9 cellular contexts compared by ENCODE assay signal in genomic region chr15:39919740-39920509, GRCh38. TPM values are rescaled to one million over a fixed set of nuclear protein-coding genes. Genes with fewer than 3 reads are reported as not detected.
DNase-seq lines count a peak whose midpoint lies in the region; ATAC-seq, FAIRE-seq and TF ChIP-seq lines count a peak whose summit lies in the region.
"Had no signal": no experiment of that assay in that cellular context is flagged by ENCODE, and none has a peak within 500 bp of the region (broad histone marks: within the 10 kb centered on the region; RNA-seq: fewer than 3 reads in every experiment).

Gene GPR176, minus strand, starts transcription at chr15:39920266. Its CDS starts 240 bp downstream, at chr15:39920026.

- H3K27me3 ChIP-seq in K562 (ENCODE audit: control insufficient read depth in 2 of 2, insufficient read depth in 2 of 2, low read length in 2 of 2) (no peaks in the 10 kb centered on the region), right cardiac atrium (ENCODE audit: control insufficient read depth, insufficient read depth) (no peaks in the 10 kb centered on the region), prostate gland (replicated peaks; ENCODE audit: insufficient read depth) (no peaks in the 10 kb centered on the region)

- no peaks in the 10 kb centered on the region for H3K9me1 ChIP-seq in K562 (ENCODE audit: control insufficient read depth, insufficient read depth, low read length)

- POLR2A ChIA-PET in K562 (lab: Yijun Ruan, JAX): interaction anchor here (0.7 kb wide), 2 partner anchors 12 to 109 kb away, joined by 3 to 4 read pairs; no protein-coding TSS in a partner anchor

- H3K4me1 ChIP-seq in K562 (replicated peaks in 1 of 2; ENCODE audit: control insufficient read depth in 2 of 2, insufficient read depth in 2 of 2, low read length in 2 of 2): peaks cover 6 to 18% of the 10 kb centered on the region in 2 experiments; a peak in 4 of 5 replicates
- H3K4me1 ChIP-seq in right cardiac atrium (ENCODE audit: control insufficient read depth, insufficient read depth, low read length): no peaks in the 10 kb centered on the region
- H3K4me1 ChIP-seq in prostate gland (replicated peaks): no peaks in the 10 kb centered on the region

- intact Hi-C loops in K562 (cut with micrococcal nuclease) (no loop called here), right cardiac atrium (cut with DNase I) (no loop called here), prostate gland (cut with DNase I) (loop anchor here (2.0 kb wide), 1 partner anchor 15 kb away; the partner anchor contains the start of gene EIF2AK4)

- H3K27ac ChIP-seq in K562 (ENCODE audit: extremely low read depth, low read depth, low read length) (peak within 1 kb of the TSS; percentile 80), right cardiac atrium (ENCODE audit: low read length) (peak within 1 kb of the TSS; percentile 14), prostate gland (peak within 1 kb of the TSS; percentile 78 to 80)

- H3K36me3 ChIP-seq in K562 (ENCODE audit: control insufficient read depth, insufficient read depth, low read length) (no peaks in the 10 kb centered on the region), prostate gland (no peaks in the 10 kb centered on the region)

- WGBS in K562 (ENCODE audit: insufficient coverage, low coverage, missing lambda C conversion rate): 93% methylated on average over 24 of the region's 84 CpGs
- under 1% methylated on average over 82 of the region's 84 CpGs for WGBS in right cardiac atrium
- 2% methylated on average over 55 of the region's 84 CpGs for WGBS in prostate gland

- BruUV-seq in K562 (replicated peaks; lab: Mats Ljungman, UMichigan): no TSS peak

- H3K4me3 ChIP-seq in GM12864 (ENCODE audit: low read depth, low read length) (peak within 1 kb of the TSS; percentile 63), K562 (peak within 1 kb of the TSS; percentile 46), right cardiac atrium (ENCODE audit: low read length) (peak within 1 kb of the TSS; percentile 62), prostate gland (peak within 1 kb of the TSS; percentile 74 to 80)

- CTCF ChIA-PET in K562 (lab: Yijun Ruan, JAX; ENCODE audit: low intra/inter-chr PET ratio): no interaction called here

- TF ChIP-seq POLR2A in K562 (conservative IDR thresholded peaks at IDR 0.05) (no peak), prostate gland (IDR thresholded peaks at IDR 0.05) (peak; percentile 21)

- H3K79me2 ChIP-seq in K562 (ENCODE audit: control insufficient read depth, insufficient read depth, low read length): no peaks in the 10 kb centered on the region

- H3K9me3 ChIP-seq in K562 (replicated peaks; ENCODE audit: control insufficient read depth, insufficient read depth, low read depth, low read length) (peaks cover 4% of the 10 kb centered on the region; the same call in 1 of the 2 replicates), right cardiac atrium (ENCODE audit: control insufficient read depth, low read length) (no peaks in the 10 kb centered on the region), prostate gland (no peaks in the 10 kb centered on the region)

- in situ Hi-C loops in K562 (cut with MboI): loop anchor here (5.0 kb wide), 1 partner anchor 133 kb away; no protein-coding TSS in a partner anchor

- peak; percentile 11 for ATAC-seq in HG03135 (IDR thresholded peaks at IDR 0.05; ENCODE audit: unreplicated experiment)
- no peak for ATAC-seq in K562
- peak; percentile 71 to 83 for ATAC-seq in right cardiac atrium
- no peak for ATAC-seq in HG02973 (IDR thresholded peaks at IDR 0.05; ENCODE audit: unreplicated experiment)

- peak within 1 kb of the TSS; percentile 59 for H3K4me2 ChIP-seq in K562 (ENCODE audit: insufficient read depth, low read length)

- no peak for DNase-seq in GM12864 (ENCODE audit: low read depth)
- DNase-seq in SW480 (ENCODE audit: low spot score): peak; percentile 37
- no peak for DNase-seq in K562 (ENCODE audit: extremely low read depth in 1 of 4, low spot score in 3 of 4)
- DNase-seq in right cardiac atrium: peak; percentile 39 to 75 (median 73)
- peak; percentile 16 for DNase-seq in prostate gland (ENCODE audit: low spot score)
- no peak for DNase-seq in NCI-H2029 (lab: John Stamatoyannopoulos, UW)

- no peak for TF ChIP-seq EP300 in K562 (IDR thresholded peaks at IDR 0.05; ENCODE audit: low read length)

- peak within 1 kb of the TSS; percentile 97 for H2AFZ ChIP-seq in K562 (ENCODE audit: low read depth, low read length)

- no peak for TF ChIP-seq CTCF in GM12864 (IDR thresholded peaks at IDR 0.05; ENCODE audit: low read depth, low read length, missing control alignments)
- no peak for TF ChIP-seq CTCF in K562 (IDR thresholded peaks at IDR 0.05 in 2 of 3, conservative IDR thresholded peaks at IDR 0.05 in 1 of 3; ENCODE audit: insufficient read depth in 2 of 3, low read depth in 1 of 3, low read length in 3 of 3)
- no peak for TF ChIP-seq CTCF in prostate gland (IDR thresholded peaks at IDR 0.05)

- FAIRE-seq in K562 (lab: Jason Lieb, UNC): no peak
- FAIRE-seq: endometrium had no signal

- H4K20me1 ChIP-seq in K562 (replicated peaks; ENCODE audit: control insufficient read depth, insufficient read depth, low read length): no peaks in the 10 kb centered on the region

- peak within 1 kb of the TSS; percentile 72 to 93 for H3K9ac ChIP-seq in K562 (ENCODE audit: insufficient read depth in 1 of 2, low read depth in 2 of 2, low read length in 2 of 2)

- no peak for TF ChIP-seq RAD21 in K562 (CRISPR knock-in tag; conservative IDR thresholded peaks at IDR 0.05 in 1 of 2, IDR thresholded peaks at IDR 0.05 in 1 of 2)

TF ChIP-seq in K562, 482 proteins besides CTCF, POLR2A, EP300 and RAD21:
- TF ChIP-seq ZBTB33 (CRISPR knock-in tag; IDR thresholded peaks at IDR 0.05) (0 out of 2 replicates have a peak, but pooled peaks have one; percentile 10), PPARD (CRISPR knock-in tag; IDR thresholded peaks at IDR 0.05) (no peak)

RNA-seq across cellular contexts. Expression of gene GPR176, which starts in this region (rescaled TPM):
- 0.44 and 0.67 TPM in 2 replicates for total RNA-seq in K562 (2011; cell fraction: chromatin; rRNA removed; ENCODE audit: low replicate concordance)
- total RNA-seq in K562 (2011; cell fraction: nucleolus; rRNA removed): 0.66 and 1.0 TPM in 2 replicates
- 0.61 and 0.66 TPM in 2 replicates for total RNA-seq in K562 (2011; cell fraction: nucleoplasm; rRNA removed)
- total RNA-seq in K562 (2014; rRNA removed): 1.1 and 1.8 TPM in 2 replicates
- 0.76 and 0.86 TPM in 2 replicates for total RNA-seq in K562 (2014; rRNA removed; fragmentation: Illumina TruSeq; extraction: Trizol)
- 0.98 and 1.0 TPM in 2 replicates for total RNA-seq in K562 (2015; rRNA removed; fragmentation: Illumina TruSeq; extraction: Trizol)
- 1.0 and 1.2 TPM in 2 replicates for total RNA-seq in K562 (2021)
- polyA plus RNA-seq in K562 (2011; rRNA removed): 0.03 and 0.24 TPM in 2 replicates
- 0.07 and 0.40 TPM in 2 replicates for polyA plus RNA-seq in K562 (2011; cell fraction: cytosol; rRNA removed)
- polyA plus RNA-seq in K562 (2011; cell fraction: nucleus; rRNA removed): 0.06 and 0.59 TPM in 2 replicates
- polyA plus RNA-seq in K562 (2012): 0.82 and 2.1 TPM in 2 replicates
- polyA plus RNA-seq in K562 (2014; fragmentation: Illumina TruSeq; extraction: Trizol): 0.73 and 0.74 TPM in 2 replicates
- under 1 TPM; 0.24 to 0.34 TPM for polyA plus RNA-seq in K562 (2014; fragmentation: Nextera tagmentation; extraction: Ambion mirVana)
- polyA plus RNA-seq in K562 (2014; rRNA removed): 0.81 and 0.94 TPM in 2 replicates
- polyA minus RNA-seq in K562 (2011; rRNA and poly(A)+ RNA removed): 0.18 and 0.36 TPM in 2 replicates
- not detected in 2 replicates for polyA minus RNA-seq in K562 (2011; cell fraction: cytosol; rRNA and poly(A)+ RNA removed)
- polyA minus RNA-seq in K562 (2011; cell fraction: nucleus; rRNA and poly(A)+ RNA removed): 0.33 TPM in 1 of 2 replicates, not detected in the other
- total RNA-seq in right cardiac atrium: 1 to 10 TPM; 1.4 to 3.9 (median 1.8) TPM
- 1.8 TPM for polyA plus RNA-seq in right cardiac atrium
- total RNA-seq in prostate gland: 10 to 100 TPM; 26.2 to 28.3 TPM

Comparison
In these comparisons a context has a peak if more than half of its experiments do, and no peak if none do; other contexts are left out.
1. RNA of gene GPR176 (total RNA-seq): 26.2 to 28.3 TPM in prostate gland; 1.4 to 3.9 TPM in right cardiac atrium and 0.44 to 1.8 TPM in K562; every median in the first group is over 4 times any median in the second.
2. DNase-seq: peak in SW480 (single experiment), right cardiac atrium (3 of 3) and prostate gland (single experiment); none in GM12864 (single experiment), K562 (0 of 4) and NCI-H2029 (single experiment).
3. ATAC-seq: peak in HG03135 (single experiment) and right cardiac atrium (2 of 2); none in K562 (single experiment) and HG02973 (single experiment).
4. H3K27ac ChIP-seq: peak in every context shown above with its lines; median percentile 80 in K562; 79 in prostate gland; 14 in right cardiac atrium.
5. Peak in every context shown above with its lines, with median percentiles within 50 percentile points of each other: H3K4me3 ChIP-seq.